In the genomic region with DNA sequence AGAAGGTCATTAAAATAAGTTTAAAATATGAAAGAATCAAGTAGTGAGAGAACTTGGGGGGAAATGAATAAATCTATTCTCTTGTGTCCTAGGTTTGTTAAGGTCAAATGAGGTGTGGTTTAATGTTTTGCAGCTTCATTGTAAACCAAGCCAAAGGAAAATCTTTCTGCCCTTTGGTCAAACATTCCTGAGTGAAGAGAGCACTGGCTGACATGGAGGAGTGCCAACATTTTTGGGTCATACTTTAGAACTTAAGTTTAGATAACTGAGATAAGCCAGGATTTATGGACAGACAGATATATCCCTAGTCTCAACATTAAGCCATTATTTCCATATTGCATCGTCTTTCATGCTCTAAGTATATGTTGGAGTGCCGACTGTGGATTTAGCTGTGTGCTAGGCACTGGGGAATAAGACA, we compare ENCODE assay signal across 11 cellular contexts.
DNase-seq lines count a peak whose midpoint lies in the region; ATAC-seq and TF ChIP-seq lines count a peak whose summit lies in the region.
"Had no signal": no experiment of that assay in that cellular context is flagged by ENCODE, and none has a peak within 500 bp of the region (broad histone marks: within the 10 kb centered on the region; RNA-seq: fewer than 3 reads in every experiment).

No MANE protein-coding gene starts in this region.

- H4K8ac ChIP-seq in IMR-90 (ENCODE audit: low read depth in 2 of 2, low read length in 2 of 2), result no peak overlapping the region

- no peak overlapping the region for H4K5ac ChIP-seq in IMR-90 (ENCODE audit: low read depth, low read length)

- no peak overlapping the region for H3K56ac ChIP-seq in IMR-90 (ENCODE audit: extremely low read depth, insufficient read depth, low read length)

- dilution Hi-C loops in IMR-90 (cut with HindIII; ENCODE audit: low sequenced_read_pairs, unreplicated experiment), result no loop called here

- no CpG with 5 or more reads among the region's 2 CpGs for WGBS in IMR-90 (ENCODE audit: extremely low coverage in 2 of 2, insufficient read length in 1 of 2), 2 experiments

- no peak for TF ChIP-seq POLR2A in IMR-90 (IDR thresholded peaks at IDR 0.05; ENCODE audit: low read depth, low read length)

- 0 out of 2 replicates have a peak overlapping the region, but pooled peaks have one; percentile 17 for H3K4ac ChIP-seq in IMR-90 (ENCODE audit: low read depth, low read length)

- ATAC-seq in IMR-90 (ENCODE audit: low read depth), result peak; percentile 81
- ATAC-seq in left lung, result peak; percentile 23
- no peak for ATAC-seq in HG03280 (IDR thresholded peaks at IDR 0.05; ENCODE audit: unreplicated experiment)

- H3K4me3 ChIP-seq in IMR-90 (ENCODE audit: insufficient read depth, low read depth, low read length), result no peak overlapping the region
- no peak overlapping the region for H3K4me3 ChIP-seq in cardiac fibroblast (replicated peaks in 1 of 2; ENCODE audit: low read depth in 2 of 2, low read length in 2 of 2)
- no peak overlapping the region for H3K4me3 ChIP-seq in left lung
- H3K4me3 ChIP-seq: neural progenitor cell had no signal

- H4K91ac ChIP-seq in IMR-90 (ENCODE audit: insufficient read depth, low read depth, low read length), result no peak overlapping the region

- H3K9me1 ChIP-seq in IMR-90 (ENCODE audit: insufficient read depth, low read length), result peaks cover 14% of the 10 kb centered on the region

- peaks cover 29 to 46% of the 10 kb centered on the region in 2 experiments for H3K79me1 ChIP-seq in IMR-90 (ENCODE audit: low read depth in 1 of 2, low read length in 2 of 2)

- peak overlapping the region; percentile 34 for H2BK5ac ChIP-seq in IMR-90 (ENCODE audit: low read depth, low read length, poor library complexity, severe bottlenecking)

- POLR2A ChIA-PET in IMR-90 (lab: Charles Lee; ENCODE audit: unreplicated experiment), result no interaction called here

- H3K4me2 ChIP-seq in IMR-90 (ENCODE audit: low read depth, low read length), result no peak overlapping the region
- H3K4me2 ChIP-seq: neural progenitor cell had no signal

- H3K36me3 ChIP-seq in IMR-90 (ENCODE audit: control insufficient read depth, insufficient read depth, low read length) (peaks cover 2% of the 10 kb centered on the region; the same call in 1 of the 2 replicates), left lung (no peaks in the 10 kb centered on the region)
- H3K36me3 ChIP-seq: neural progenitor cell had no signal

- H3K18ac ChIP-seq in IMR-90 (ENCODE audit: low read depth, low read length), result no peak overlapping the region

- H3K9ac ChIP-seq in IMR-90 (ENCODE audit: low read depth, low read length), result no peak overlapping the region
- H3K9ac ChIP-seq: neural progenitor cell had no signal

- no peak overlapping the region for H2AK5ac ChIP-seq in IMR-90 (ENCODE audit: low read depth, low read length)

- DNase-seq in AG08396 (ENCODE audit: low spot score) (peak; percentile 59), IMR-90 (peak; percentile 93), cardiac fibroblast (ENCODE audit: low read depth in 2 of 2) (peak; percentile 79 to 89), left lung (no peak), NCI-H510A (lab: John Stamatoyannopoulos, UW) (no peak), GF-D8 (lab: John Stamatoyannopoulos, UW) (no peak), SHP77 (lab: John Stamatoyannopoulos, UW) (no peak)
- DNase-seq: CD4-positive, alpha-beta memory T cell; NCI-H748 treated with DMSO at 0.1 percent for 48 hours had no signal

- CTCF ChIA-PET in IMR-90 (lab: Yijun Ruan, JAX), result interaction anchor here (0.6 kb wide), 1 partner anchor 147 kb away, joined by 3 read pairs; no protein-coding TSS in a partner anchor

- H3K9me3 ChIP-seq in IMR-90 (ENCODE audit: control insufficient read depth, insufficient read depth, low read length) (no peaks in the 10 kb centered on the region; the same call in 1 of the 2 replicates), left lung (no peaks in the 10 kb centered on the region)

- no peak overlapping the region for H3K23ac ChIP-seq in IMR-90 (ENCODE audit: low read depth, low read length)

- no peak overlapping the region for H2AFZ ChIP-seq in IMR-90 (replicated peaks; ENCODE audit: low read length, poor library complexity)
- H2AFZ ChIP-seq: neural progenitor cell had no signal

- H2BK120ac ChIP-seq in IMR-90 (ENCODE audit: low read depth, low read length), result no peak overlapping the region; the same call in 1 of the 2 replicates

- in situ Hi-C loops in IMR-90 (cut with MboI; ENCODE audit: low sequenced_read_pairs), result no loop called here

- H3K27me3 ChIP-seq in IMR-90 (ENCODE audit: control insufficient read depth, insufficient read depth, low read length) (no peaks in the 10 kb centered on the region), left lung (no peaks in the 10 kb centered on the region)
- H3K27me3 ChIP-seq: neural progenitor cell had no signal

- no TSS peak for BruUV-seq in IMR-90 (replicated peaks; lab: Mats Ljungman, UMichigan)

- TF ChIP-seq RAD21 in IMR-90 (IDR thresholded peaks at IDR 0.05; ENCODE audit: low read length), result no peak

- intact Hi-C loops in IMR-90 (cut with micrococcal nuclease), result loop anchor here (5.0 kb wide), 1 partner anchor 65 kb away; the partner anchor contains the start of gene PTPRG
- intact Hi-C loops in left lung (cut with DNase I), result no loop called here

- H3K14ac ChIP-seq in IMR-90 (replicated peaks; ENCODE audit: low read depth, low read length), result no peak overlapping the region

- no peak overlapping the region for H2AK9ac ChIP-seq in IMR-90 (replicated peaks; ENCODE audit: low read depth, low read length, poor library complexity)

- peaks cover 10% of the 10 kb centered on the region; the same call in 1 of the 2 replicates for H4K20me1 ChIP-seq in IMR-90 (ENCODE audit: insufficient read depth, low read length)

- H2BK20ac ChIP-seq in IMR-90 (ENCODE audit: low read depth, low read length), result peak overlapping the region; percentile 5; the same call in 1 of the 2 replicates

- H3K4me1 ChIP-seq in IMR-90 (ENCODE audit: control insufficient read depth, insufficient read depth, low read length) (peaks cover 14% of the 10 kb centered on the region), left lung (peaks cover 11 to 18% of the 10 kb centered on the region in 2 donors)

- H3K27ac ChIP-seq in IMR-90 (ENCODE audit: insufficient read depth, low read length) (no peak overlapping the region), left lung (no peak overlapping the region)
- H3K27ac ChIP-seq: neural progenitor cell had no signal

- TF ChIP-seq CTCF in IMR-90 (conservative IDR thresholded peaks at IDR 0.05; ENCODE audit: low read depth, low read length), result no peak
- no peak for TF ChIP-seq CTCF in cardiac fibroblast (IDR thresholded peaks at IDR 0.05; ENCODE audit: low read depth, low read length)
- no peak for TF ChIP-seq CTCF in left lung (IDR thresholded peaks at IDR 0.05)

- no peak overlapping the region for H2BK15ac ChIP-seq in IMR-90 (ENCODE audit: low read depth, low read length)

TF ChIP-seq in IMR-90, 13 proteins besides CTCF, POLR2A, EP300 and RAD21:
- TF ChIP-seq CEBPB (IDR thresholded peaks at IDR 0.05; ENCODE audit: low read depth, low read length) (peak; percentile 60; the same call in 1 of the 2 replicates), SMC3 (IDR thresholded peaks at IDR 0.05; ENCODE audit: low read depth, low read length) (no peak), FOS (IDR thresholded peaks at IDR 0.05; ENCODE audit: low read depth, low read length) (no peak), BHLHE40 (IDR thresholded peaks at IDR 0.05; ENCODE audit: low read depth, low read length) (0 out of 2 replicates have a peak, but pooled peaks have one; percentile 12), CHD1 (IDR thresholded peaks at IDR 0.05; ENCODE audit: low read depth, low read length) (no peak), MAFK (IDR thresholded peaks at IDR 0.05; ENCODE audit: low read depth, low read length) (no peak), MXI1 (IDR thresholded peaks at IDR 0.05; ENCODE audit: borderline replicate concordance, low read depth, low read length) (no peak), NFE2L2 (IDR thresholded peaks at IDR 0.05; ENCODE audit: low read depth, low read length) (peak; percentile 7; the same call in 1 of the 2 replicates), MAZ (IDR thresholded peaks at IDR 0.05; ENCODE audit: borderline replicate concordance, low read depth, low read length) (no peak), RFX5 (IDR thresholded peaks at IDR 0.05; ENCODE audit: low read depth, low read length) (no peak), RCOR1 (IDR thresholded peaks at IDR 0.05; ENCODE audit: insufficient replicate concordance, low read length) (peak; percentile 20)
- TF ChIP-seq, protein P1, sequence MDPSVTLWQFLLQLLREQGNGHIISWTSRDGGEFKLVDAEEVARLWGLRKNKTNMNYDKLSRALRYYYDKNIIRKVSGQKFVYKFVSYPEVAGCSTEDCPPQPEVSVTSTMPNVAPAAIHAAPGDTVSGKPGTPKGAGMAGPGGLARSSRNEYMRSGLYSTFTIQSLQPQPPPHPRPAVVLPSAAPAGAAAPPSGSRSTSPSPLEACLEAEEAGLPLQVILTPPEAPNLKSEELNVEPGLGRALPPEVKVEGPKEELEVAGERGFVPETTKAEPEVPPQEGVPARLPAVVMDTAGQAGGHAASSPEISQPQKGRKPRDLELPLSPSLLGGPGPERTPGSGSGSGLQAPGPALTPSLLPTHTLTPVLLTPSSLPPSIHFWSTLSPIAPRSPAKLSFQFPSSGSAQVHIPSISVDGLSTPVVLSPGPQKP (IDR thresholded peaks at IDR 0.05; ENCODE audit: borderline replicate concordance, low read depth, low read length), result no peak
- TF ChIP-seq, protein P2, sequence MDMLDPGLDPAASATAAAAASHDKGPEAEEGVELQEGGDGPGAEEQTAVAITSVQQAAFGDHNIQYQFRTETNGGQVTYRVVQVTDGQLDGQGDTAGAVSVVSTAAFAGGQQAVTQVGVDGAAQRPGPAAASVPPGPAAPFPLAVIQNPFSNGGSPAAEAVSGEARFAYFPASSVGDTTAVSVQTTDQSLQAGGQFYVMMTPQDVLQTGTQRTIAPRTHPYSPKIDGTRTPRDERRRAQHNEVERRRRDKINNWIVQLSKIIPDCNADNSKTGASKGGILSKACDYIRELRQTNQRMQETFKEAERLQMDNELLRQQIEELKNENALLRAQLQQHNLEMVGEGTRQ (IDR thresholded peaks at IDR 0.05; ENCODE audit: low read depth, low read length), result no peak

Comparison
In these comparisons a context has a peak if more than half of its experiments do, and no peak if none do; other contexts are left out.
1. DNase-seq: peak in AG08396 (single experiment), IMR-90 (single experiment) and cardiac fibroblast (2 of 2); none in left lung (0 of 2), NCI-H510A (single experiment), GF-D8 (single experiment) and SHP77 (0 of 2).